In genomic region chr13:114071991-114072390, GRCh38 we compare ENCODE assay signal across 11 cellular contexts.
DNase-seq lines count a peak whose midpoint lies in the region; ATAC-seq and TF ChIP-seq lines count a peak whose summit lies in the region.
"Had no signal": no experiment of that assay in that cellular context is flagged by ENCODE, and none has a peak within 500 bp of the region (broad histone marks: within the 10 kb centered on the region; RNA-seq: fewer than 3 reads in every experiment).

No MANE protein-coding gene starts in this region.

- no peak for TF ChIP-seq POLR2A in Peyer's patch (IDR thresholded peaks at IDR 0.05)
- TF ChIP-seq POLR2A in esophagus muscularis mucosa (IDR thresholded peaks at IDR 0.05; ENCODE audit: low read depth), result no peak

- H3K9me3 ChIP-seq in CD8-positive, alpha-beta memory T cell (ENCODE audit: low read length), result no peaks in the 10 kb centered on the region
- no peaks in the 10 kb centered on the region for H3K9me3 ChIP-seq in Peyer's patch
- H3K9me3 ChIP-seq in esophagus muscularis mucosa, result no peaks in the 10 kb centered on the region
- H3K9me3 ChIP-seq in MG63, result no peaks in the 10 kb centered on the region

- ATAC-seq in foreskin keratinocyte, result no peak

- TF ChIP-seq CTCF in Peyer's patch (IDR thresholded peaks at IDR 0.05) (no peak), esophagus muscularis mucosa (IDR thresholded peaks at IDR 0.05) (no peak), osteocyte (IDR thresholded peaks at IDR 0.05) (no peak), foreskin keratinocyte (conservative IDR thresholded peaks at IDR 0.05) (no peak)

- peaks cover 0 to 2% of the 10 kb centered on the region in 2 donors for H3K27me3 Mint-ChIP-seq in CD8-positive, alpha-beta memory T cell
- H3K27me3 Mint-ChIP-seq in osteocyte (ENCODE audit: unreplicated experiment), result no peaks in the 10 kb centered on the region

- POLR2A ChIA-PET in CD8-positive, alpha-beta memory T cell (lab: Charles Lee), result no interaction called here

- intact Hi-C loops in esophagus muscularis mucosa (cut with DNase I), result no loop called here

- H3K4me1 ChIP-seq in CD8-positive, alpha-beta memory T cell (ENCODE audit: insufficient read depth, low read length), result peaks cover 22% of the 10 kb centered on the region
- H3K4me1 ChIP-seq in Peyer's patch, result peaks cover 0 to 19% (median 13%) of the 10 kb centered on the region in 4 donors
- peaks cover 23 to 59% (median 44%) of the 10 kb centered on the region in 4 donors for H3K4me1 ChIP-seq in esophagus muscularis mucosa
- no peaks in the 10 kb centered on the region for H3K4me1 ChIP-seq in foreskin keratinocyte

- H3K27ac Mint-ChIP-seq in CD8-positive, alpha-beta memory T cell, result peak overlapping the region in 5 of 8 donors; percentile 36 to 83 (median 71)
- peak overlapping the region; percentile 84 for H3K27ac Mint-ChIP-seq in osteocyte (ENCODE audit: unreplicated experiment)

- peak in 1 of 5 donors; percentile 10 for DNase-seq in CD8-positive, alpha-beta memory T cell
- DNase-seq in Peyer's patch (peak in 2 of 3 donors; percentile 20 to 39), esophagus muscularis mucosa (ENCODE audit: extremely low spot score) (no peak), osteocyte (ENCODE audit: extremely low spot score, unreplicated experiment) (no peak), cerebellum (ENCODE audit: low spot score) (no peak), MG63 (no peak), foreskin keratinocyte (no peak)
- DNase-seq: activated CD4-positive, alpha-beta T cell treated with anti-CD3 and anti-CD28 coated beads, Interleukin-2, amount 50 U/mL, for 48 hours; amniotic stem cell; effector memory CD4-positive, alpha-beta T cell; stimulated activated CD4-positive, alpha-beta T cell treated with anti-CD3 and anti-CD28 coated beads, Interleukin-4, amount 100 ng/mL, for 24 hours had no signal

- WGBS in esophagus muscularis mucosa, result 71% methylated on average over 14 of the region's 14 CpGs

- TF ChIP-seq EP300 in esophagus muscularis mucosa (IDR thresholded peaks at IDR 0.05), result no peak

- peaks cover 0 to 6% (median 0%) of the 10 kb centered on the region in 5 donors for H3K9me3 Mint-ChIP-seq in CD8-positive, alpha-beta memory T cell
- no peaks in the 10 kb centered on the region for H3K9me3 Mint-ChIP-seq in osteocyte (ENCODE audit: unreplicated experiment)

- CTCF ChIA-PET in CD8-positive, alpha-beta memory T cell (lab: Charles Lee), result interaction anchor here (0.9 to 1.2 kb wide), 2 partner anchors 42 to 154 kb away, joined by 3 read pairs; no protein-coding TSS in a partner anchor

- H3K4me3 ChIP-seq in CD8-positive, alpha-beta memory T cell (ENCODE audit: low read length), result no peak overlapping the region
- H3K4me3 ChIP-seq in Peyer's patch (no peak overlapping the region), esophagus muscularis mucosa (no peak overlapping the region), MG63 (no peak overlapping the region)

- peaks cover 5 to 74% (median 25%) of the 10 kb centered on the region in 3 donors for H3K36me3 Mint-ChIP-seq in CD8-positive, alpha-beta memory T cell
- H3K36me3 Mint-ChIP-seq in osteocyte (ENCODE audit: unreplicated experiment), result peaks cover 25% of the 10 kb centered on the region

- H3K27ac ChIP-seq in CD8-positive, alpha-beta memory T cell (ENCODE audit: low read depth, low read length), result no peak overlapping the region
- H3K27ac ChIP-seq in Peyer's patch (peak overlapping the region in 1 of 4 donors; percentile 29), esophagus muscularis mucosa (replicated peaks in 1 of 4) (peak overlapping the region; percentile 16 to 43 (median 29)), foreskin keratinocyte (no peak overlapping the region)

- no peaks in the 10 kb centered on the region for H3K27me3 ChIP-seq in CD8-positive, alpha-beta memory T cell (ENCODE audit: insufficient read depth, low read length, poor library complexity, severe bottlenecking)
- H3K27me3 ChIP-seq in Peyer's patch (no peaks in the 10 kb centered on the region), esophagus muscularis mucosa (no peaks in the 10 kb centered on the region), MG63 (no peaks in the 10 kb centered on the region), foreskin keratinocyte (no peaks in the 10 kb centered on the region)

- peaks cover 40 to 56% (median 54%) of the 10 kb centered on the region in 3 donors for H3K4me1 Mint-ChIP-seq in CD8-positive, alpha-beta memory T cell
- H3K4me1 Mint-ChIP-seq in osteocyte (ENCODE audit: unreplicated experiment), result peaks cover 53% of the 10 kb centered on the region

- H3K4me3 Mint-ChIP-seq in CD8-positive, alpha-beta memory T cell, result peak overlapping the region in 1 of 7 donors; percentile 86
- no peak overlapping the region for H3K4me3 Mint-ChIP-seq in osteocyte (ENCODE audit: unreplicated experiment)

- H3K36me3 ChIP-seq in CD8-positive, alpha-beta memory T cell (ENCODE audit: insufficient read depth, low read length), result peaks cover 44% of the 10 kb centered on the region
- H3K36me3 ChIP-seq in Peyer's patch (no peaks in the 10 kb centered on the region), esophagus muscularis mucosa (peaks cover 0 to 36% (median 4%) of the 10 kb centered on the region in 4 donors), MG63 (peaks cover 12% of the 10 kb centered on the region)

Comparison
In these comparisons a context has a peak if more than half of its experiments do, and no peak if none do; other contexts are left out.
1. DNase-seq: peak in Peyer's patch (2 of 3); none in esophagus muscularis mucosa (single experiment), osteocyte (single experiment), cerebellum (single experiment), MG63 (single experiment) and foreskin keratinocyte (0 of 2).
2. H3K27ac ChIP-seq: peak in esophagus muscularis mucosa (4 of 4); none in CD8-positive, alpha-beta memory T cell (single experiment) and foreskin keratinocyte (single experiment).